In genomic region chr22:19448739-19449421, GRCh38 we compare ENCODE assay signal across 8 cellular contexts. TPM values are rescaled to one million over a fixed set of nuclear protein-coding genes. Genes with fewer than 3 reads are reported as not detected.
DNase-seq lines count a peak whose midpoint lies in the region; ATAC-seq and TF ChIP-seq lines count a peak whose summit lies in the region.

No MANE protein-coding gene starts in this region.

- H3K9me3 Mint-ChIP-seq in Calu3 (ENCODE audit: low read depth, unreplicated experiment) (no peaks in the 10 kb centered on the region), nephron progenitor cell (no peaks in the 10 kb centered on the region)

- intact Hi-C loops in Calu3 (cut with micrococcal nuclease; ENCODE audit: unreplicated experiment) = no loop called here

- no peaks in the 10 kb centered on the region for H3K9me3 ChIP-seq in HEK293 (ENCODE audit: control insufficient read depth, insufficient read depth, low read depth, low read length)

- peak overlapping the region; percentile 84 for H3K4me3 Mint-ChIP-seq in Calu3 (ENCODE audit: low read depth, unreplicated experiment)
- peak overlapping the region; percentile 97 for H3K4me3 Mint-ChIP-seq in nephron progenitor cell

- POLR2A ChIA-PET in HEK293 (lab: Yijun Ruan, JAX) = interaction anchor here (2.2 kb wide), 1 partner anchor 17 kb away, joined by 13 read pairs; the partner anchor contains the start of genes HIRA and MRPL40

- H3K4me1 ChIP-seq in HEK293 (ENCODE audit: control insufficient read depth, insufficient read depth, low read length) = no peaks in the 10 kb centered on the region

- H3K27ac ChIP-seq in HEK293 (ENCODE audit: extremely low read depth, low read depth, low read length) = no peak overlapping the region; the same call in 1 of the 2 replicates

- no peak for ATAC-seq in GM18861 (IDR thresholded peaks at IDR 0.05; ENCODE audit: unreplicated experiment)

- CTCF ChIA-PET in Calu3 (lab: Charles Lee) = no interaction called here
- CTCF ChIA-PET in HEK293 (lab: Yijun Ruan, JAX) = no interaction called here

- H3K27me3 Mint-ChIP-seq in Calu3 (ENCODE audit: unreplicated experiment) = no peaks in the 10 kb centered on the region
- no peaks in the 10 kb centered on the region for H3K27me3 Mint-ChIP-seq in nephron progenitor cell (ENCODE audit: low read depth, poor library complexity)

- no peak for DNase-seq in Calu3
- DNase-seq in activated T-cell treated with anti-CD3 and anti-CD28 coated beads, Interleukin-2, amount 50 U/mL, for 48 hours = peak; percentile 70 to 72
- DNase-seq in nephron progenitor cell = no peak
- DNase-seq in NCI-H2227 (lab: John Stamatoyannopoulos, UW; ENCODE audit: unreplicated experiment) = no peak
- DNase-seq in COLO668 (lab: John Stamatoyannopoulos, UW; ENCODE audit: unreplicated experiment) = no peak
- no peak for DNase-seq in NCI-H748 (lab: John Stamatoyannopoulos, UW; ENCODE audit: unreplicated experiment)

- H3K36me3 Mint-ChIP-seq in Calu3 (ENCODE audit: insufficient read depth, unreplicated experiment) (peaks cover 42% of the 10 kb centered on the region), nephron progenitor cell (ENCODE audit: low read depth) (peaks cover 44% of the 10 kb centered on the region)

- peaks cover 5 to 72% of the 10 kb centered on the region in 2 experiments; a peak in 2 of 3 replicates for H3K36me3 ChIP-seq in HEK293 (ENCODE audit: control insufficient read depth in 2 of 2, insufficient read depth in 1 of 2, low read length in 2 of 2)

- H3K27ac Mint-ChIP-seq in Calu3 (ENCODE audit: unreplicated experiment) = no peak overlapping the region
- no peak overlapping the region for H3K27ac Mint-ChIP-seq in nephron progenitor cell

- no peak for TF ChIP-seq CTCF in Calu3 (IDR thresholded peaks at IDR 0.05; ENCODE audit: unreplicated experiment)
- no peak for TF ChIP-seq CTCF in HEK293 (tag by site-specific recombination; IDR thresholded peaks at IDR 0.05)
- TF ChIP-seq CTCF in nephron progenitor cell (IDR thresholded peaks at IDR 0.05) = no peak

- no TSS peak for BruUV-seq in Calu3 (replicated peaks; lab: Mats Ljungman, UMichigan)

- H3K4me3 ChIP-seq in HEK293 (ENCODE audit: low read depth, low read length) = peak overlapping the region; percentile 79

- H3K4me1 Mint-ChIP-seq in Calu3 (ENCODE audit: low read depth, unreplicated experiment) (peaks cover 14% of the 10 kb centered on the region), nephron progenitor cell (peaks cover 28% of the 10 kb centered on the region)

TF ChIP-seq in HEK293, 187 proteins besides CTCF, POLR2A, EP300 and RAD21:
- no peak for TF ChIP-seq SP3 (tag by site-specific recombination; IDR thresholded peaks at IDR 0.05)
- TF ChIP-seq ZIC2 (tag by site-specific recombination; IDR thresholded peaks at IDR 0.05) = peak; percentile 23; the same call in 1 of the 2 replicates
- peak; percentile 29; the same call in 1 of the 2 replicates for TF ChIP-seq ZNF623 (tag by site-specific recombination; IDR thresholded peaks at IDR 0.05)
- 0 out of 2 replicates have a peak, but pooled peaks have one; percentile 36 for TF ChIP-seq PRDM10 (tag by site-specific recombination; IDR thresholded peaks at IDR 0.05)
- TF ChIP-seq KLF9 (tag by site-specific recombination; IDR thresholded peaks at IDR 0.05; ENCODE audit: low read depth) = peak; percentile 54; the same call in 1 of the 2 replicates
TF ChIP-seq in HEK293: peak in this region for 4.

RNA-seq across cellular contexts. Expression of gene C22orf39, which starts 1.4 kb away (rescaled TPM):
- total RNA-seq in Calu3 (2022) = 15.7 and 17.7 TPM in 2 replicates

RNA-seq across cellular contexts. Expression of gene MRPL40, which starts 16.5 kb away (rescaled TPM):
- 38.0 and 38.6 TPM in 2 replicates for total RNA-seq in Calu3 (2022)

RNA-seq across cellular contexts. Expression of gene HIRA, which starts 17.3 kb away (rescaled TPM):
- total RNA-seq in Calu3 (2022) = 32.0 and 36.4 TPM in 2 replicates

RNA-seq across cellular contexts. Expression of gene UFD1, which starts 30.1 kb away (rescaled TPM):
- 87.8 and 95.7 TPM in 2 replicates for total RNA-seq in Calu3 (2022)

RNA-seq across cellular contexts. Expression of gene CDC45, which starts 30.8 kb away (rescaled TPM):
- 45.0 and 52.8 TPM in 2 replicates for total RNA-seq in Calu3 (2022)

Comparison
In these comparisons a context has a peak if more than half of its experiments do, and no peak if none do; other contexts are left out.
1. DNase-seq: peak in activated T-cell treated with anti-CD3 and anti-CD28 coated beads, Interleukin-2, amount 50 U/mL, for 48 hours (2 of 2); none in Calu3 (single experiment), nephron progenitor cell (single experiment), NCI-H2227 (single experiment), COLO668 (single experiment) and NCI-H748 (single experiment).